In genomic region chr20:25408890-25409289, GRCh38 we compare ENCODE assay signal across 13 cellular contexts. TPM values are rescaled to one million over a fixed set of nuclear protein-coding genes. Genes with fewer than 3 reads are reported as not detected.
DNase-seq lines count a peak whose midpoint lies in the region; ATAC-seq, FAIRE-seq and TF ChIP-seq lines count a peak whose summit lies in the region.
"Had no signal": no experiment of that assay in that cellular context is flagged by ENCODE, and none has a peak within 500 bp of the region (broad histone marks: within the 10 kb centered on the region; RNA-seq: fewer than 3 reads in every experiment).

No MANE protein-coding gene starts in this region.

- TF ChIP-seq CTCF in Loucy (conservative IDR thresholded peaks at IDR 0.05; ENCODE audit: low read length) = no peak
- no peak for TF ChIP-seq CTCF in astrocyte (IDR thresholded peaks at IDR 0.05; ENCODE audit: insufficient read depth, low read depth, low read length)
- TF ChIP-seq CTCF in neural progenitor cell (IDR thresholded peaks at IDR 0.05) = no peak

- H3K9me3 ChIP-seq in Loucy (ENCODE audit: insufficient read depth, low read depth, low read length) (no peaks in the 10 kb centered on the region), astrocyte (ENCODE audit: insufficient read depth, low read depth, low read length) (no peaks in the 10 kb centered on the region), neural progenitor cell (ENCODE audit: low read depth) (no peaks in the 10 kb centered on the region)

- H3K4me1 Mint-ChIP-seq in T-helper 2 cell treated with Interferon-gamma antibody and Interleukin-4, amounts not matched to agents 5 μg/mL and 100 μg/mL, for 36 hours (ENCODE audit: low read depth) = peaks cover 19% of the 10 kb centered on the region
- H3K4me1 Mint-ChIP-seq in astrocyte (ENCODE audit: low read depth, unreplicated experiment) (no peaks in the 10 kb centered on the region), neural progenitor cell (peaks cover 19% of the 10 kb centered on the region)

- H3K79me2 ChIP-seq in Loucy (ENCODE audit: insufficient read depth, low read length) = peaks cover 54% of the 10 kb centered on the region
- H3K79me2 ChIP-seq in astrocyte (ENCODE audit: insufficient read depth, low read length) = peaks cover 31% of the 10 kb centered on the region
- H3K79me2 ChIP-seq in neural progenitor cell (ENCODE audit: low read depth) = peaks cover 64% of the 10 kb centered on the region

- FAIRE-seq in astrocyte (lab: Jason Lieb, UNC) = no peak

- H3K9ac ChIP-seq in Loucy (ENCODE audit: low read depth, low read length, poor library complexity, severe bottlenecking) (peak overlapping the region; percentile 90), astrocyte (ENCODE audit: low read length) (peak overlapping the region; percentile 87), neural progenitor cell (peak overlapping the region; percentile 92)

- ATAC-seq in HG02938 (IDR thresholded peaks at IDR 0.05; ENCODE audit: unreplicated experiment) (no peak), GM21528 (IDR thresholded peaks at IDR 0.05; ENCODE audit: low FRiP score, unreplicated experiment) (no peak)
- ATAC-seq: right cardiac atrium had no signal

- H3K27ac Mint-ChIP-seq in T-helper 2 cell treated with Interferon-gamma antibody and Interleukin-4, amounts not matched to agents 5 μg/mL and 100 μg/mL, for 36 hours = peak overlapping the region; percentile 27
- H3K27ac Mint-ChIP-seq in astrocyte (ENCODE audit: unreplicated experiment) (no peak overlapping the region), neural progenitor cell (no peak overlapping the region)

- H3K9me3 Mint-ChIP-seq in T-helper 2 cell treated with Interferon-gamma antibody and Interleukin-4, amounts not matched to agents 5 μg/mL and 100 μg/mL, for 36 hours = peaks cover 4% of the 10 kb centered on the region
- H3K9me3 Mint-ChIP-seq in astrocyte (ENCODE audit: unreplicated experiment) (peaks cover 3% of the 10 kb centered on the region), neural progenitor cell (peaks cover 7% of the 10 kb centered on the region)

- H3K36me3 Mint-ChIP-seq in T-helper 2 cell treated with Interferon-gamma antibody and Interleukin-4, amounts not matched to agents 5 μg/mL and 100 μg/mL, for 36 hours (ENCODE audit: low read depth) = peaks cover 7% of the 10 kb centered on the region
- no peaks in the 10 kb centered on the region for H3K36me3 Mint-ChIP-seq in astrocyte (ENCODE audit: low read depth, unreplicated experiment)
- H3K36me3 Mint-ChIP-seq in neural progenitor cell = peaks cover 2% of the 10 kb centered on the region

- H3F3A ChIP-seq in Loucy (ENCODE audit: low read depth) (no peaks in the 10 kb centered on the region), neural progenitor cell (ENCODE audit: low read depth) (peaks cover 3% of the 10 kb centered on the region)

- no peak for DNase-seq in T-helper 2 cell treated with Interferon-gamma antibody and Interleukin-4, amounts not matched to agents 5 μg/mL and 100 μg/mL, for 36 hours (ENCODE audit: low spot score)
- DNase-seq in T-helper 2 cell = no peak
- no peak for DNase-seq in astrocyte (ENCODE audit: low read depth)
- no peak for DNase-seq in neural progenitor cell (ENCODE audit: low spot score)
- no peak for DNase-seq in hippocampal formation (lab: John Stamatoyannopoulos, UW)
- DNase-seq: activated effector memory CD4-positive, alpha-beta T cell treated with anti-CD3 and anti-CD28 coated beads, Interleukin-2, amount 50 U/mL, for 16 hours; NCI-H187; right cardiac atrium; SHP77 treated with DMSO at 0.1 percent for 48 hours had no signal

- peak overlapping the region; percentile 81 for H3K4me3 ChIP-seq in Loucy (ENCODE audit: low read length, poor library complexity, severe bottlenecking)
- peak overlapping the region; percentile 78 for H3K4me3 ChIP-seq in astrocyte (ENCODE audit: insufficient read depth, low read depth, low read length)
- H3K4me3 ChIP-seq in neural progenitor cell = peak overlapping the region; percentile 90

- peak overlapping the region; percentile 86 for H3K4me2 ChIP-seq in Loucy (ENCODE audit: low read depth, low read length, poor library complexity, severe bottlenecking)
- H3K4me2 ChIP-seq in astrocyte (ENCODE audit: low read length) = peak overlapping the region; percentile 89
- peak overlapping the region; percentile 94 for H3K4me2 ChIP-seq in neural progenitor cell

- H4K20me1 ChIP-seq in Loucy (ENCODE audit: insufficient read depth, low read length, poor library complexity, severe bottlenecking) (peaks cover 4% of the 10 kb centered on the region), astrocyte (ENCODE audit: insufficient read depth, low read length) (no peaks in the 10 kb centered on the region), neural progenitor cell (ENCODE audit: low read depth) (peaks cover 14% of the 10 kb centered on the region)

- H3K4me1 ChIP-seq in Loucy (ENCODE audit: insufficient read depth, low read length, poor library complexity, severe bottlenecking) = peaks cover 11% of the 10 kb centered on the region
- H3K4me1 ChIP-seq in astrocyte (ENCODE audit: insufficient read depth, low read length) = peaks cover 14% of the 10 kb centered on the region
- peaks cover 15% of the 10 kb centered on the region for H3K4me1 ChIP-seq in neural progenitor cell

- no peaks in the 10 kb centered on the region for H3K27me3 Mint-ChIP-seq in T-helper 2 cell treated with Interferon-gamma antibody and Interleukin-4, amounts not matched to agents 5 μg/mL and 100 μg/mL, for 36 hours (ENCODE audit: low read depth)
- no peaks in the 10 kb centered on the region for H3K27me3 Mint-ChIP-seq in astrocyte (ENCODE audit: low read depth, unreplicated experiment)
- peaks cover 5% of the 10 kb centered on the region for H3K27me3 Mint-ChIP-seq in neural progenitor cell (ENCODE audit: insufficient read depth, low read depth)

- no peaks in the 10 kb centered on the region for H3K27me3 ChIP-seq in Loucy (ENCODE audit: insufficient read depth, low read length, poor library complexity, severe bottlenecking)
- H3K27me3 ChIP-seq in astrocyte (ENCODE audit: insufficient read depth, low read length) = no peaks in the 10 kb centered on the region
- H3K27me3 ChIP-seq in neural progenitor cell = no peaks in the 10 kb centered on the region

- no peaks in the 10 kb centered on the region for H3K36me3 ChIP-seq in Loucy (ENCODE audit: insufficient read depth, low read length)
- H3K36me3 ChIP-seq in astrocyte (ENCODE audit: insufficient read depth, low read length) = no peaks in the 10 kb centered on the region
- H3K36me3 ChIP-seq in neural progenitor cell = peaks cover 4% of the 10 kb centered on the region

- H2AFZ ChIP-seq in Loucy (ENCODE audit: low read length) = no peak overlapping the region
- H2AFZ ChIP-seq in astrocyte (ENCODE audit: low read depth, low read length) = no peak overlapping the region
- no peak overlapping the region for H2AFZ ChIP-seq in neural progenitor cell (replicated peaks)

- H3K4me3 Mint-ChIP-seq in T-helper 2 cell treated with Interferon-gamma antibody and Interleukin-4, amounts not matched to agents 5 μg/mL and 100 μg/mL, for 36 hours = peak overlapping the region; percentile 93
- H3K4me3 Mint-ChIP-seq in astrocyte (ENCODE audit: unreplicated experiment) (no peak overlapping the region), neural progenitor cell (peak overlapping the region; percentile 96)

- H3K27ac ChIP-seq in astrocyte (ENCODE audit: low read depth, low read length) = no peak overlapping the region
- no peak overlapping the region for H3K27ac ChIP-seq in neural progenitor cell
- H3K27ac ChIP-seq: epithelial cell of prostate had no signal

- no peaks in the 10 kb centered on the region for H3K9me2 ChIP-seq in Loucy (replicated peaks; ENCODE audit: low read depth, low read length)

RNA-seq across cellular contexts. Expression of gene GINS1, which starts 1.4 kb away (rescaled TPM):
- total RNA-seq in astrocyte (5.0 and 6.6 TPM in 2 replicates), neural progenitor cell (ENCODE audit: low replicate concordance) (51.4 and 69.6 TPM in 2 replicates)

RNA-seq across cellular contexts. Expression of gene ABHD12, which starts 18.3 kb away (rescaled TPM):
- total RNA-seq in astrocyte (88.3 and 98.1 TPM in 2 replicates), neural progenitor cell (ENCODE audit: low replicate concordance) (20.8 and 29.8 TPM in 2 replicates)
